Comparison of ENCODE assay signal across 8 cellular contexts in the genomic region with DNA sequence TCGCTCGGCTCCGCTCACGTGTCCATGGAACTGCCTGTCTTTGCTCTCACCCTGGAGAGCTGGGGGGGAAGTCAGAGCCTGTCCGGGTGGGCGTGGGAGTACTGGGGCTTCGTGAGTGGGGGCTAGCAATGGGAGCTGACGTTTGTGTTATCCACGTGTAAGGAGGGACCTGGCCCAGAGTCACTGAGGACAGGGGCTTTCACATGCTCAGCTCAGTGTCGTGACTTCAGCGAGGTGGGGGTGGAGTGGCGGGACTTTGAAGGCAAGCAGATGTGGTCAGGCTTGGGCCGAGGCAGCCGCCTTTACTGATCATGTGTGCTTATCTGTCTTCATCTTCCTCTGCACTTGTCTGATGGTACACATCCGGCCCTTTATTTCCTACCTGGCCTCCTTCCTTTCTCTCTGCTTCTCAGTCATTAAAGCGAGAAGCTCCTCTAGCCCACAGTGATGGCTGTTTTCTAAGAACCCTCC.
A peak's percentile ranks its signal among the peaks of the same experiment; 100 is the strongest.
DNase-seq lines count a peak whose midpoint lies in the region; ATAC-seq and TF ChIP-seq lines count a peak whose summit lies in the region.

No MANE protein-coding gene starts in this region.

- DNase-seq in activated CD4-positive, alpha-beta T cell treated with anti-CD3 and anti-CD28 coated beads, Interleukin-2, amount 50 U/mL, for 4 hours = peak; percentile 41 to 46
- DNase-seq in effector CD4-positive, alpha-beta T cell = peak; percentile 48
- DNase-seq in stimulated activated CD4-positive, alpha-beta T cell treated with anti-CD3 and anti-CD28 coated beads, Interleukin-1b, Interleukin-23, amount 100 ng/mL, for 24 hours (ENCODE audit: low read depth in 4 of 4, low spot score in 1 of 4) = peak in 3 of 4 experiments; percentile 11 to 14 (median 13)
- DNase-seq in cortex of kidney (lab: John Stamatoyannopoulos, UW) (no peak), GM10266 (ENCODE audit: extremely low spot score) (no peak)

- ATAC-seq in HG03460 (IDR thresholded peaks at IDR 0.05; ENCODE audit: unreplicated experiment) = no peak
- ATAC-seq in HG03045 (IDR thresholded peaks at IDR 0.05; ENCODE audit: unreplicated experiment) = no peak

- peak overlapping the region; percentile 100 for H3K27ac ChIP-seq in C4-2B

- no peak for TF ChIP-seq CTCF in C4-2B (conservative IDR thresholded peaks at IDR 0.05)
- TF ChIP-seq CTCF in GM10266 (IDR thresholded peaks at IDR 0.05; ENCODE audit: control insufficient read depth, insufficient read depth, low read depth, missing control alignments) = no peak

Comparison
In these comparisons a context has a peak if more than half of its experiments do, and no peak if none do; other contexts are left out.
1. DNase-seq: peak in activated CD4-positive, alpha-beta T cell treated with anti-CD3 and anti-CD28 coated beads, Interleukin-2, amount 50 U/mL, for 4 hours (2 of 2), effector CD4-positive, alpha-beta T cell (single experiment) and stimulated activated CD4-positive, alpha-beta T cell treated with anti-CD3 and anti-CD28 coated beads, Interleukin-1b, Interleukin-23, amount 100 ng/mL, for 24 hours (3 of 4); none in cortex of kidney (single experiment) and GM10266 (single experiment).